16 cellular contexts compared by ENCODE assay signal in the genomic region with DNA sequence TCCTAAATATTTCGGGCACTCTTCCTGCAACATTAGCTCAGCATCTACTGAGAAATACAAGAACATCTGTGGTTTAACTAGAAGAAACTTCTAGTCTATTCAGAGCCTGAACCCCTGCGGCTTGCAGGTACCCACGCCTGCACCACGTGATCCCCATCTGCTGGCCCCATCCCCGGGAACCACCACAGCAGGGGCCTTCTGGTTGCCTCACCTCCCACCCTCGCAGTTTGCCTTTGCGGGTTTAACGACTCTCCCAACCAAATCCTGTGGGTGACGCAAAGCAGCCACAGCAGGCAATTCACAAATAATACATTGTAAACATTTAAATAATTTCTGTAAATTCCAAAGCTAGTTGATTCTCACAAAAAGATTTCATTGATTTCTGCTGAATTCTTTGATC.
A peak's percentile ranks its signal among the peaks of the same experiment; 100 is the strongest.
DNase-seq lines count a peak whose midpoint lies in the region; ATAC-seq and TF ChIP-seq lines count a peak whose summit lies in the region.
"Had no signal": no experiment of that assay in that cellular context is flagged by ENCODE, and none has a peak within 500 bp of the region (broad histone marks: within the 10 kb centered on the region; RNA-seq: fewer than 3 reads in every experiment).

No MANE protein-coding gene starts in this region.

- H3K4me2 ChIP-seq in GM23338 (no peak overlapping the region), mammary epithelial cell (ENCODE audit: insufficient read depth, low read depth, low read length) (no peak overlapping the region)
- H3K4me2 ChIP-seq: BLaER1 treated with 17β-estradiol and CSF1 and Interleukin-3, amounts not matched to agents 10 nM and 100 nM; KMS-11 had no signal

- peak; percentile 38; the same call in 2 of the 3 replicates for ATAC-seq in GM23338
- ATAC-seq in WTC11, result no peak
- no peak for ATAC-seq in HG02884 (IDR thresholded peaks at IDR 0.05; ENCODE audit: unreplicated experiment)
- ATAC-seq: SK-N-SH treated with all-trans-retinoic acid at 6 μM for 48 hours had no signal

- dilution Hi-C loops in mammary epithelial cell (cut with HindIII; ENCODE audit: low sequenced_read_pairs), result no loop called here

- no peaks in the 10 kb centered on the region for H3K9me3 Mint-ChIP-seq in CD8-positive, alpha-beta memory T cell
- H3K9me3 Mint-ChIP-seq in GM23338 (peaks cover 4% of the 10 kb centered on the region; the same call in 2 of the 3 replicates), WTC11 (peaks cover 22% of the 10 kb centered on the region), immature natural killer cell (no peaks in the 10 kb centered on the region)

- no peaks in the 10 kb centered on the region for H3K36me3 ChIP-seq in CD8-positive, alpha-beta memory T cell (ENCODE audit: insufficient read depth, low read length)
- H3K36me3 ChIP-seq in GM23338 (ENCODE audit: insufficient read depth) (no peaks in the 10 kb centered on the region), mammary epithelial cell (ENCODE audit: insufficient read depth, low read length) (no peaks in the 10 kb centered on the region)
- H3K36me3 ChIP-seq: BLaER1 treated with 17β-estradiol and CSF1 and Interleukin-3, amounts not matched to agents 10 nM and 100 nM had no signal

- H3K4me1 Mint-ChIP-seq in CD8-positive, alpha-beta memory T cell, result peaks cover 16 to 46% (median 22%) of the 10 kb centered on the region in 3 donors
- H3K4me1 Mint-ChIP-seq in GM23338, result peaks cover 7% of the 10 kb centered on the region; the same call in 2 of the 3 replicates
- peaks cover 8% of the 10 kb centered on the region for H3K4me1 Mint-ChIP-seq in WTC11
- peaks cover 52 to 54% of the 10 kb centered on the region in 2 donors for H3K4me1 Mint-ChIP-seq in immature natural killer cell
- H3K4me1 Mint-ChIP-seq: activated B cell treated with CpG ODN at 0.5 μM for 24 hours had no signal

- H3K27me3 ChIP-seq in CD8-positive, alpha-beta memory T cell (ENCODE audit: insufficient read depth, low read length, poor library complexity, severe bottlenecking), result no peaks in the 10 kb centered on the region
- H3K27me3 ChIP-seq in GM23338 (ENCODE audit: insufficient read depth) (no peaks in the 10 kb centered on the region), mammary epithelial cell (ENCODE audit: insufficient read depth, low read length) (no peaks in the 10 kb centered on the region)
- H3K27me3 ChIP-seq: BLaER1 treated with 17β-estradiol and CSF1 and Interleukin-3, amounts not matched to agents 10 nM and 100 nM had no signal

- H3K9me2 ChIP-seq in GM23338 (ENCODE audit: insufficient read depth), result no peaks in the 10 kb centered on the region

- peak in 3 of 5 donors; percentile 6 to 36 (median 17) for DNase-seq in CD8-positive, alpha-beta memory T cell
- DNase-seq in GM23338 (ENCODE audit: low spot score), result no peak
- DNase-seq in WTC11 (ENCODE audit: low spot score), result no peak
- DNase-seq in immature natural killer cell, result peak; percentile 70 to 74 (median 74)
- DNase-seq in cerebellar cortex (ENCODE audit: low spot score), result no peak
- no peak for DNase-seq in SK-N-DZ (ENCODE audit: low spot score)
- DNase-seq in mammary epithelial cell, result no peak
- DNase-seq: activated B cell treated with CpG ODN at 0.5 μM for 24 hours; activated naive CD4-positive, alpha-beta T cell treated with anti-CD3 and anti-CD28 coated beads, Interleukin-2, amount 50 U/mL, for 16 hours; central memory CD4-positive, alpha-beta T cell; EL; NCI-H1694 treated with DMSO at 0.1 percent for 48 hours had no signal

- H3K79me2 ChIP-seq in GM23338 (replicated peaks; ENCODE audit: insufficient read depth) (no peaks in the 10 kb centered on the region), mammary epithelial cell (ENCODE audit: insufficient read depth, low read length) (no peaks in the 10 kb centered on the region)

- H3K4me1 ChIP-seq in CD8-positive, alpha-beta memory T cell (ENCODE audit: insufficient read depth, low read length), result peaks cover 7% of the 10 kb centered on the region
- H3K4me1 ChIP-seq in GM23338 (ENCODE audit: insufficient read depth), result peaks cover 8% of the 10 kb centered on the region; the same call in 1 of the 2 replicates
- no peaks in the 10 kb centered on the region for H3K4me1 ChIP-seq in mammary epithelial cell (ENCODE audit: insufficient read depth, low read length)

- intact Hi-C loops in mammary epithelial cell (cut with micrococcal nuclease), result no loop called here

- no peak overlapping the region for H3K4me3 ChIP-seq in CD8-positive, alpha-beta memory T cell (ENCODE audit: low read length)
- no peak overlapping the region for H3K4me3 ChIP-seq in GM23338
- no peak overlapping the region for H3K4me3 ChIP-seq in mammary epithelial cell (replicated peaks in 1 of 3; ENCODE audit: insufficient read depth in 1 of 3, low read depth in 2 of 3, low read length in 3 of 3)
- H3K4me3 ChIP-seq: BLaER1 treated with 17β-estradiol and CSF1 and Interleukin-3, amounts not matched to agents 10 nM and 100 nM had no signal

- no peak for TF ChIP-seq CTCF in GM23338 (conservative IDR thresholded peaks at IDR 0.05; ENCODE audit: low read depth in 2 of 2)
- TF ChIP-seq CTCF in WTC11 (IDR thresholded peaks at IDR 0.05), result no peak
- no peak for TF ChIP-seq CTCF in mammary epithelial cell (conservative IDR thresholded peaks at IDR 0.05 in 1 of 2, IDR thresholded peaks at IDR 0.05 in 1 of 2; ENCODE audit: extremely low read depth in 1 of 2, insufficient read depth in 1 of 2, low read depth in 1 of 2, low read length in 2 of 2)

- no peaks in the 10 kb centered on the region for H3K9me3 ChIP-seq in CD8-positive, alpha-beta memory T cell (ENCODE audit: low read length)
- peaks cover 23% of the 10 kb centered on the region for H3K9me3 ChIP-seq in mammary epithelial cell (replicated peaks; ENCODE audit: insufficient read depth, low read length)

- H4K20me1 ChIP-seq in GM23338 (replicated peaks; ENCODE audit: insufficient read depth), result no peaks in the 10 kb centered on the region
- no peaks in the 10 kb centered on the region for H4K20me1 ChIP-seq in mammary epithelial cell (ENCODE audit: insufficient read depth, low read length)
- H4K20me1 ChIP-seq: BLaER1 treated with 17β-estradiol and CSF1 and Interleukin-3, amounts not matched to agents 10 nM and 100 nM had no signal

- no peaks in the 10 kb centered on the region for H3K36me3 Mint-ChIP-seq in CD8-positive, alpha-beta memory T cell
- H3K36me3 Mint-ChIP-seq in GM23338 (ENCODE audit: low read depth) (no peaks in the 10 kb centered on the region; the same call in 2 of the 3 replicates), WTC11 (peaks cover 6% of the 10 kb centered on the region), immature natural killer cell (no peaks in the 10 kb centered on the region)

- WGBS in mammary epithelial cell (ENCODE audit: low coverage, missing lambda C conversion rate), result 65% methylated on average over 9 of the region's 9 CpGs

- H3K9ac ChIP-seq in mammary epithelial cell (ENCODE audit: insufficient read depth, low read length), result no peak overlapping the region
- H3K9ac ChIP-seq: BLaER1 treated with 17β-estradiol and CSF1 and Interleukin-3, amounts not matched to agents 10 nM and 100 nM; KMS-11 had no signal

- no peak overlapping the region for H2AFZ ChIP-seq in GM23338
- H2AFZ ChIP-seq in mammary epithelial cell (ENCODE audit: low read depth, low read length), result no peak overlapping the region

- BruUV-seq in mammary epithelial cell (replicated peaks; lab: Mats Ljungman, UMichigan), result no TSS peak

- POLR2A ChIA-PET in CD8-positive, alpha-beta memory T cell (lab: Charles Lee), result no interaction called here
- POLR2A ChIA-PET in WTC11 (lab: Charles Lee), result no interaction called here

- in situ Hi-C loops in mammary epithelial cell (cut with MboI; ENCODE audit: low sequenced_read_pairs in 2 of 2), result no loop called here

- peak overlapping the region in 3 of 8 donors; percentile 32 to 88 (median 47) for H3K27ac Mint-ChIP-seq in CD8-positive, alpha-beta memory T cell
- H3K27ac Mint-ChIP-seq in GM23338 (no peak overlapping the region), WTC11 (no peak overlapping the region), immature natural killer cell (peak overlapping the region in 4 of 6 donors; percentile 33 to 87 (median 68))
- H3K27ac Mint-ChIP-seq: activated B cell treated with CpG ODN at 0.5 μM for 24 hours had no signal

- peak overlapping the region in 4 of 7 donors; percentile 17 to 41 (median 22) for H3K4me3 Mint-ChIP-seq in CD8-positive, alpha-beta memory T cell
- H3K4me3 Mint-ChIP-seq in GM23338, result no peak overlapping the region
- H3K4me3 Mint-ChIP-seq in WTC11, result no peak overlapping the region
- peak overlapping the region; percentile 60 to 82 (median 71) for H3K4me3 Mint-ChIP-seq in immature natural killer cell
- H3K4me3 Mint-ChIP-seq: activated B cell treated with CpG ODN at 0.5 μM for 24 hours had no signal

- peaks cover 4 to 7% of the 10 kb centered on the region in 2 donors for H3K27me3 Mint-ChIP-seq in CD8-positive, alpha-beta memory T cell
- H3K27me3 Mint-ChIP-seq in GM23338 (ENCODE audit: insufficient read depth, low read depth, poor library complexity) (peaks cover 4% of the 10 kb centered on the region), WTC11 (ENCODE audit: low read depth) (peaks cover 23% of the 10 kb centered on the region), immature natural killer cell (ENCODE audit: low read depth in 3 of 3) (peaks cover 8 to 9% (median 9%) of the 10 kb centered on the region in 3 donors)

- CTCF ChIA-PET in CD8-positive, alpha-beta memory T cell (lab: Charles Lee), result no interaction called here
- CTCF ChIA-PET in WTC11 (lab: Charles Lee), result no interaction called here
- CTCF ChIA-PET in mammary epithelial cell (lab: Charles Lee; ENCODE audit: low non-redundant PET), result no interaction called here

- H3K27ac ChIP-seq in CD8-positive, alpha-beta memory T cell (ENCODE audit: low read depth, low read length), result no peak overlapping the region
- H3K27ac ChIP-seq in GM23338 (ENCODE audit: low read depth) (no peak overlapping the region), mammary epithelial cell (ENCODE audit: insufficient read depth, low read depth, low read length) (no peak overlapping the region)
- H3K27ac ChIP-seq: BLaER1 treated with 17β-estradiol and CSF1 and Interleukin-3, amounts not matched to agents 10 nM and 100 nM; KMS-11 had no signal

- no peaks in the 10 kb centered on the region for H3F3A ChIP-seq in GM23338 (replicated peaks; ENCODE audit: low read depth)

TF ChIP-seq in GM23338, 12 proteins besides CTCF, POLR2A, EP300 and RAD21 (continues in another document):
- TF ChIP-seq JUNB (IDR thresholded peaks at IDR 0.05; ENCODE audit: unreplicated experiment), result no peak
- no peak for TF ChIP-seq STAT1 (IDR thresholded peaks at IDR 0.05; ENCODE audit: unreplicated experiment)
- TF ChIP-seq EZH2 (IDR thresholded peaks at IDR 0.05; ENCODE audit: low read depth, unreplicated experiment), result no peak

TF ChIP-seq in WTC11, 78 proteins besides CTCF, POLR2A, EP300 and RAD21 (continues in another document):
- TF ChIP-seq, protein P1, sequence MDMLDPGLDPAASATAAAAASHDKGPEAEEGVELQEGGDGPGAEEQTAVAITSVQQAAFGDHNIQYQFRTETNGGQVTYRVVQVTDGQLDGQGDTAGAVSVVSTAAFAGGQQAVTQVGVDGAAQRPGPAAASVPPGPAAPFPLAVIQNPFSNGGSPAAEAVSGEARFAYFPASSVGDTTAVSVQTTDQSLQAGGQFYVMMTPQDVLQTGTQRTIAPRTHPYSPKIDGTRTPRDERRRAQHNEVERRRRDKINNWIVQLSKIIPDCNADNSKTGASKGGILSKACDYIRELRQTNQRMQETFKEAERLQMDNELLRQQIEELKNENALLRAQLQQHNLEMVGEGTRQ (CRISPR knock-in tag; IDR thresholded peaks at IDR 0.05), result peak; percentile 85

Comparison
In these comparisons a context has a peak if more than half of its experiments do, and no peak if none do; other contexts are left out.
1. DNase-seq: peak in CD8-positive, alpha-beta memory T cell (3 of 5) and immature natural killer cell (3 of 3); none in GM23338 (single experiment), WTC11 (single experiment), cerebellar cortex (single experiment), SK-N-DZ (single experiment) and mammary epithelial cell (single experiment).
2. H3K27ac Mint-ChIP-seq: peak in immature natural killer cell (4 of 6); none in GM23338 (single experiment) and WTC11 (single experiment).
3. H3K4me3 Mint-ChIP-seq: peak in CD8-positive, alpha-beta memory T cell (4 of 7) and immature natural killer cell (5 of 5); none in GM23338 (single experiment) and WTC11 (single experiment).